ENCODE assay signal across 13 cellular contexts in the genomic region with DNA sequence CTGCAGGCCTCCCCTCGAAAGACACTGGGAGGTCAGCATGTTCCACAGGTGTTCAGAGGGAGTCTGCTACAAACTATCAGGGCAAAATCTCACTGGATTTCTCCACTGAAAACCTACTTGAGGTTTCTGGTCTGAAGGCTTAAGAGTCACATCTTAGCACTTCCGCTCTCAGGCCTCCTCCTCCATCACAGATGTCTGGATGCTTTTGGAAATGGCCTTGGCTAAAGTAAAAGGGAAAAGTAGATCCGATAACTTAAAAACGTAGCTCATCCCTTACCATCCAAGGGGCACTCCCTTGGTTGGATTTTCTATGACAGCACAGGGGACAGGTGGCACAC. TPM values are rescaled to one million over a fixed set of nuclear protein-coding genes. Genes with fewer than 3 reads are reported as not detected.
DNase-seq lines count a peak whose midpoint lies in the region; ATAC-seq, FAIRE-seq and TF ChIP-seq lines count a peak whose summit lies in the region.
"Had no signal": no experiment of that assay in that cellular context is flagged by ENCODE, and none has a peak within 500 bp of the region (broad histone marks: within the 10 kb centered on the region; RNA-seq: fewer than 3 reads in every experiment).

No MANE protein-coding gene starts in this region.

- CTCF ChIA-PET in HepG2 (lab: Yijun Ruan, JAX; ENCODE audit: low intra/inter-chr PET ratio, low total read pairs), result interaction anchor here (2.4 kb wide), 1 partner anchor 44 kb away, joined by 18 read pairs; no protein-coding TSS in a partner anchor

- H3K4me1 ChIP-seq in liver (ENCODE audit: control insufficient read depth in 4 of 4, insufficient read depth in 4 of 4, low read length in 3 of 4) (peaks cover 8 to 29% (median 29%) of the 10 kb centered on the region in 4 donors), HepG2 (ENCODE audit: insufficient read depth, low read length) (no peaks in the 10 kb centered on the region)
- H3K4me1 ChIP-seq: SJCRH30 had no signal

- POLR2A ChIA-PET in HepG2 (lab: Yijun Ruan, JAX), result no interaction called here

- no peaks in the 10 kb centered on the region for H3K36me3 Mint-ChIP-seq in activated naive CD8-positive, alpha-beta T cell
- H3K36me3 Mint-ChIP-seq in mesothelial cell of epicardium (peaks cover 24% of the 10 kb centered on the region), type B pancreatic cell (peaks cover 31% of the 10 kb centered on the region)

- TF ChIP-seq RAD21 in liver (IDR thresholded peaks at IDR 0.05), result no peak
- TF ChIP-seq RAD21 in HepG2 (CRISPR knock-in tag; IDR thresholded peaks at IDR 0.05), result no peak

- H3K27me3 Mint-ChIP-seq in activated naive CD8-positive, alpha-beta T cell, result no peaks in the 10 kb centered on the region
- H3K27me3 Mint-ChIP-seq in mesothelial cell of epicardium (ENCODE audit: low read depth), result no peaks in the 10 kb centered on the region
- H3K27me3 Mint-ChIP-seq in type B pancreatic cell, result no peaks in the 10 kb centered on the region
- H3K27me3 Mint-ChIP-seq: activated CD4-positive, alpha-beta T cell treated with anti-CD3 and anti-CD28 coated beads, Interleukin-2, amount 10 ng/mL, durations not matched to agents 24 days and 14 days; naive thymus-derived CD8-positive, alpha-beta T cell had no signal

- H3K4me3 ChIP-seq in liver (ENCODE audit: low read depth in 1 of 3, low read length in 3 of 3), result no peak overlapping the region
- no peak overlapping the region for H3K4me3 ChIP-seq in HepG2 (replicated peaks in 1 of 3; ENCODE audit: insufficient read depth in 1 of 3, low read depth in 2 of 3, low read length in 3 of 3)
- H3K4me3 ChIP-seq: SJCRH30 had no signal

- H3K27me3 ChIP-seq in liver (ENCODE audit: control insufficient read depth in 4 of 4, insufficient read depth in 4 of 4, low read length in 3 of 4) (no peaks in the 10 kb centered on the region), HepG2 (ENCODE audit: control insufficient read depth in 1 of 2, insufficient read depth in 2 of 2, low read length in 2 of 2) (no peaks in the 10 kb centered on the region)
- H3K27me3 ChIP-seq: SJCRH30 had no signal

- no peak for ATAC-seq in HepG2
- no peak for ATAC-seq in HG03280 (IDR thresholded peaks at IDR 0.05; ENCODE audit: unreplicated experiment)
- ATAC-seq: naive thymus-derived CD8-positive, alpha-beta T cell had no signal

- H3K79me2 ChIP-seq in HepG2 (ENCODE audit: insufficient read depth, low read length), result no peaks in the 10 kb centered on the region

- H3K9ac ChIP-seq in liver (ENCODE audit: low read depth in 1 of 2, low read length in 2 of 2), result no peak overlapping the region
- no peak overlapping the region for H3K9ac ChIP-seq in HepG2 (ENCODE audit: insufficient read depth, low read depth, low read length)

- H4K20me1 ChIP-seq in HepG2 (ENCODE audit: insufficient read depth, low read length), result no peaks in the 10 kb centered on the region; the same call in 1 of the 2 replicates

- intact Hi-C loops in HepG2 (cut with micrococcal nuclease; ENCODE audit: unreplicated experiment), result no loop called here

- 73% methylated on average over 4 of the region's 4 CpGs for WGBS in liver
- 97% methylated on average over 4 of the region's 4 CpGs for WGBS in HepG2 (ENCODE audit: low lambda C conversion rate)

- H3K9me3 ChIP-seq in liver (ENCODE audit: control insufficient read depth in 4 of 4, low read length in 3 of 4) (no peaks in the 10 kb centered on the region), HepG2 (ENCODE audit: low read length) (no peaks in the 10 kb centered on the region)
- H3K9me3 ChIP-seq: SJCRH30 had no signal

- TF ChIP-seq CTCF in liver (IDR thresholded peaks at IDR 0.05; ENCODE audit: low read depth, low read length, missing input control) (no peak), HepG2 (CRISPR knock-in tag; IDR thresholded peaks at IDR 0.05) (no peak), mesothelial cell of epicardium (IDR thresholded peaks at IDR 0.05; ENCODE audit: unreplicated experiment) (no peak), type B pancreatic cell (conservative IDR thresholded peaks at IDR 0.05) (no peak)

- no peaks in the 10 kb centered on the region for H3K9me3 Mint-ChIP-seq in activated naive CD8-positive, alpha-beta T cell (ENCODE audit: low read depth)
- H3K9me3 Mint-ChIP-seq in mesothelial cell of epicardium (no peaks in the 10 kb centered on the region), type B pancreatic cell (no peaks in the 10 kb centered on the region)
- H3K9me3 Mint-ChIP-seq: activated CD4-positive, alpha-beta T cell treated with anti-CD3 and anti-CD28 coated beads, Interleukin-2, amount 10 ng/mL, durations not matched to agents 24 days and 14 days; naive thymus-derived CD8-positive, alpha-beta T cell had no signal

- TF ChIP-seq EP300 in HepG2 (IDR thresholded peaks at IDR 0.05; ENCODE audit: low read depth in 2 of 2, low read length in 2 of 2), result no peak
- TF ChIP-seq EP300 in HepG2 (CRISPR knock-in tag; IDR thresholded peaks at IDR 0.05; ENCODE audit: borderline replicate concordance), result no peak

- in situ Hi-C loops in HepG2 (cut with HindIII; ENCODE audit: extremely low pct_ligation_motif_present, low pct_unique_long_range_greater_than_20kb), result no loop called here

- H2AFZ ChIP-seq in HepG2 (ENCODE audit: low read length), result no peak overlapping the region

- peaks cover 0 to 28% (median 23%) of the 10 kb centered on the region in 4 donors for H3K36me3 ChIP-seq in liver (ENCODE audit: control insufficient read depth in 4 of 4, insufficient read depth in 3 of 4, low read depth in 1 of 4, low read length in 3 of 4)
- peaks cover 35 to 89% of the 10 kb centered on the region in 2 experiments for H3K36me3 ChIP-seq in HepG2 (replicated peaks in 1 of 2; ENCODE audit: control insufficient read depth in 1 of 2, insufficient read depth in 2 of 2, low read length in 2 of 2)

- TF ChIP-seq POLR2A in HepG2 (IDR thresholded peaks at IDR 0.05; ENCODE audit: insufficient read depth in 1 of 2, low read depth in 2 of 2, low read length in 2 of 2), result no peak

- H3K4me1 Mint-ChIP-seq in activated naive CD8-positive, alpha-beta T cell (ENCODE audit: low read depth), result peaks cover 2% of the 10 kb centered on the region
- H3K4me1 Mint-ChIP-seq in mesothelial cell of epicardium, result peaks cover 17% of the 10 kb centered on the region
- peaks cover 8% of the 10 kb centered on the region for H3K4me1 Mint-ChIP-seq in type B pancreatic cell (ENCODE audit: unreplicated experiment)

- H3K4me3 Mint-ChIP-seq in activated naive CD8-positive, alpha-beta T cell, result no peak overlapping the region
- H3K4me3 Mint-ChIP-seq in mesothelial cell of epicardium, result no peak overlapping the region
- no peak overlapping the region for H3K4me3 Mint-ChIP-seq in type B pancreatic cell
- H3K4me3 Mint-ChIP-seq: activated CD4-positive, alpha-beta T cell treated with anti-CD3 and anti-CD28 coated beads, Interleukin-2, amount 10 ng/mL, durations not matched to agents 24 days and 14 days; naive thymus-derived CD8-positive, alpha-beta T cell had no signal

- DNase-seq in HepG2 (ENCODE audit: low spot score) (no peak), mesothelial cell of epicardium (ENCODE audit: low spot score in 2 of 2, unreplicated experiment in 2 of 2) (no peak), type B pancreatic cell (ENCODE audit: extremely low spot score, unreplicated experiment) (no peak), Ammon's horn (ENCODE audit: low spot score) (no peak)
- DNase-seq in activated CD4-positive, alpha-beta T cell treated with anti-CD3 and anti-CD28 coated beads, Interleukin-2, amount 50 U/mL, for 48 hours, result no peak
- DNase-seq: activated CD4-positive, alpha-beta T cell treated with anti-CD3 and anti-CD28 coated beads, Interleukin-2, amount 10 ng/mL, durations not matched to agents 24 days and 14 days; activated T-cell treated with anti-CD3 and anti-CD28 coated beads for 4 hours; SJCRH30; stimulated activated CD4-positive, alpha-beta T cell treated with anti-CD3 and anti-CD28 coated beads, Interleukin-4, amount 100 ng/mL, for 24 hours had no signal

- FAIRE-seq in HepG2 (lab: Jason Lieb, UNC), result no peak

- H3K27ac ChIP-seq in liver (ENCODE audit: low read depth in 1 of 2, low read length in 2 of 2) (peak overlapping the region; percentile 62 to 81), HepG2 (ENCODE audit: extremely low read length, insufficient read depth, low read length) (no peak overlapping the region)
- H3K27ac ChIP-seq: SJCRH30 had no signal

- BruUV-seq in HepG2 (replicated peaks; lab: Mats Ljungman, UMichigan), result no TSS peak

- H3K27ac Mint-ChIP-seq in activated naive CD8-positive, alpha-beta T cell, result peak overlapping the region; percentile 46
- H3K27ac Mint-ChIP-seq in mesothelial cell of epicardium (peak overlapping the region; percentile 88), type B pancreatic cell (peak overlapping the region; percentile 25)

- H3K4me2 ChIP-seq in HepG2 (ENCODE audit: low read depth, low read length), result no peak overlapping the region

TF ChIP-seq in liver, 16 proteins besides CTCF, POLR2A, EP300 and RAD21 (continues in another document):
- no peak for TF ChIP-seq SP1 (IDR thresholded peaks at IDR 0.05)

RNA-seq across cellular contexts. Expression of gene GINS2, which starts 14.4 kb away (rescaled TPM):
- total RNA-seq in liver (1 to 10 TPM in 1 of 2 donors, under 1 TPM in 1; 0.17 to 9.3 TPM), HepG2 (2016; rRNA removed; fragmentation: Illumina TruSeq; extraction: Trizol) (48.3 and 61.7 TPM in 2 replicates), mesothelial cell of epicardium (13.4 to 15.3 TPM (median 14.8 TPM) in 3 replicates), type B pancreatic cell (ENCODE audit: low replicate concordance) (13.7 and 39.9 TPM in 2 replicates)
- polyA plus RNA-seq in liver (1 to 10 TPM in 1 of 2 donors, under 1 TPM in 1; 0.69 to 1.0 TPM), HepG2 (2011; rRNA removed) (7.7 and 10.6 TPM in 2 replicates)
- total RNA-seq in HepG2 (2016; cell fraction: cytosol; rRNA removed; fragmentation: Illumina TruSeq; extraction: Trizol; ENCODE audit: low read depth), result 23.8 and 27.0 TPM in 2 replicates
- total RNA-seq in HepG2 (2016; cell fraction: insoluble cytoplasmic fraction; rRNA removed; fragmentation: Illumina TruSeq; extraction: Trizol), result 48.0 and 66.5 TPM in 2 replicates
- total RNA-seq in HepG2 (2016; cell fraction: membrane; rRNA removed; fragmentation: Illumina TruSeq; extraction: Trizol), result 37.7 and 42.3 TPM in 2 replicates
- total RNA-seq in HepG2 (2016; cell fraction: nucleus; rRNA removed; fragmentation: Illumina TruSeq; extraction: Trizol), result 23.1 and 24.3 TPM in 2 replicates
- 8.9 and 11.0 TPM in 2 replicates for polyA plus RNA-seq in HepG2 (2011; cell fraction: cytosol; rRNA removed)
- 3.9 and 4.5 TPM in 2 replicates for polyA plus RNA-seq in HepG2 (2011; cell fraction: nucleus; rRNA removed)
- polyA plus RNA-seq in HepG2 (2012), result 5.7 and 16.9 TPM in 2 replicates
- 28.1 and 34.5 TPM in 2 replicates for polyA plus RNA-seq in HepG2 (2016; cell fraction: cytosol; fragmentation: Illumina TruSeq; extraction: Trizol; ENCODE audit: low read depth)
- polyA plus RNA-seq in HepG2 (2016; cell fraction: insoluble cytoplasmic fraction; fragmentation: Illumina TruSeq; extraction: Trizol; ENCODE audit: low read depth), result 76.0 and 95.5 TPM in 2 replicates
- 36.4 and 39.0 TPM in 2 replicates for polyA plus RNA-seq in HepG2 (2016; cell fraction: membrane; fragmentation: Illumina TruSeq; extraction: Trizol; ENCODE audit: low read depth)
- polyA plus RNA-seq in HepG2 (2016; cell fraction: nucleus; fragmentation: Illumina TruSeq; extraction: Trizol; ENCODE audit: insufficient read depth, low read depth), result 38.9 and 39.5 TPM in 2 replicates
- 7.2 and 33.6 TPM in 2 replicates for polyA minus RNA-seq in HepG2 (2011; rRNA and poly(A)+ RNA removed; ENCODE audit: low replicate concordance)
- 3.9 and 4.1 TPM in 2 replicates for polyA minus RNA-seq in HepG2 (2011; cell fraction: cytosol; rRNA and poly(A)+ RNA removed)
- polyA minus RNA-seq in HepG2 (2011; cell fraction: nucleus; rRNA and poly(A)+ RNA removed), result 4.7 and 6.2 TPM in 2 replicates

Comparison
In these comparisons a context has a peak if more than half of its experiments do, and no peak if none do; other contexts are left out.
1. H3K27ac Mint-ChIP-seq: peak in every context shown above with its lines; median percentile 88 in mesothelial cell of epicardium; 46 in activated naive CD8-positive, alpha-beta T cell; 25 in type B pancreatic cell.